In genomic region chr2:105037572-105038382, GRCh38 we compare ENCODE assay signal across 8 cellular contexts.
DNase-seq lines count a peak whose midpoint lies in the region; ATAC-seq and TF ChIP-seq lines count a peak whose summit lies in the region.

TSS of gene MRPS9 (plus strand) at chr2:105038069. CDS start at chr2:105038093, 24 bp downstream.

- H3K9me3 Mint-ChIP-seq in central memory CD8-positive, alpha-beta T cell = no peaks in the 10 kb centered on the region

- ATAC-seq in GM19025 (IDR thresholded peaks at IDR 0.05; ENCODE audit: low read depth, unreplicated experiment) (peak; percentile 100), HG03342 (IDR thresholded peaks at IDR 0.05; ENCODE audit: unreplicated experiment) (peak; percentile 100)
- ATAC-seq in central memory CD8-positive, alpha-beta T cell (replicated peaks; ENCODE audit: extremely low read depth, poor library complexity, severe bottlenecking) = peak; percentile 97

- H3K4me3 ChIP-seq in AG09309 (ENCODE audit: control insufficient read depth, low read depth, low read length) = peak within 1 kb of the TSS; percentile 89

- peaks cover 8% of the 10 kb centered on the region for H3K36me3 Mint-ChIP-seq in central memory CD8-positive, alpha-beta T cell (ENCODE audit: insufficient read depth)

- no peak for TF ChIP-seq CTCF in AG09309 (IDR thresholded peaks at IDR 0.05; ENCODE audit: control insufficient read depth, insufficient read depth, low read depth, low read length, missing control alignments)

- H3K4me1 Mint-ChIP-seq in central memory CD8-positive, alpha-beta T cell = peaks cover 34% of the 10 kb centered on the region

- H3K27ac Mint-ChIP-seq in central memory CD8-positive, alpha-beta T cell (ENCODE audit: low read depth) = peak within 1 kb of the TSS; percentile 95

- no peaks in the 10 kb centered on the region for H3K27me3 Mint-ChIP-seq in central memory CD8-positive, alpha-beta T cell

- peak within 1 kb of the TSS; percentile 91 for H3K4me3 Mint-ChIP-seq in central memory CD8-positive, alpha-beta T cell

- peak; percentile 86 for DNase-seq in AG09309 (ENCODE audit: low read depth)
- peak; percentile 90 to 97 for DNase-seq in NCI-H446 (lab: John Stamatoyannopoulos, UW)
- peak; percentile 92 for DNase-seq in activated CD4-positive, CD25-positive, alpha-beta regulatory T cell treated with anti-CD3 and anti-CD28 coated beads, Interleukin-2, amount 50 U/mL, for 16 hours (ENCODE audit: low read depth, low spot score)
- DNase-seq in central memory CD8-positive, alpha-beta T cell (ENCODE audit: low spot score in 2 of 2) = peak; percentile 94 to 97
- DNase-seq in iris pigment epithelial cell (ENCODE audit: low read depth) = peak; percentile 98
- DNase-seq in stimulated activated CD4-positive, alpha-beta T cell treated with anti-CD3 and anti-CD28 coated beads, Interleukin-12 subunit alpha, Interleukin-12 subunit beta, amount 100 ng/mL, for 4 hours = peak; percentile 98

Comparison
In these comparisons a context has a peak if more than half of its experiments do, and no peak if none do; other contexts are left out.
1. Peak in every context shown above with its lines: DNase-seq, ATAC-seq and H3K4me3 ChIP-seq.